Comparison of ENCODE assay signal across 16 cellular contexts in genomic region chr4:56324011-56324610, GRCh38.
A peak's percentile ranks its signal among the peaks of the same experiment; 100 is the strongest.
DNase-seq lines count a peak whose midpoint lies in the region; ATAC-seq and TF ChIP-seq lines count a peak whose summit lies in the region.
"Had no signal": no experiment of that assay in that cellular context is flagged by ENCODE, and none has a peak within 500 bp of the region (broad histone marks: within the 10 kb centered on the region; RNA-seq: fewer than 3 reads in every experiment).

No MANE protein-coding gene starts in this region.

- no peaks in the 10 kb centered on the region for H3K27me3 ChIP-seq in aorta (ENCODE audit: control insufficient read depth in 1 of 2, insufficient read depth in 2 of 2, low read length in 1 of 2)
- H3K27me3 ChIP-seq in mammary epithelial cell (ENCODE audit: insufficient read depth, low read length), result no peaks in the 10 kb centered on the region

- POLR2A ChIA-PET in OCI-LY7 (lab: Charles Lee), result no interaction called here

- H3K4me2 ChIP-seq in mammary epithelial cell (ENCODE audit: insufficient read depth, low read depth, low read length), result no peak overlapping the region
- no peak overlapping the region for H3K4me2 ChIP-seq in OCI-LY7 (ENCODE audit: low read length)
- H3K4me2 ChIP-seq: GM23338 had no signal

- peak overlapping the region; percentile 52 for H3K27ac Mint-ChIP-seq in progenitor cell of endocrine pancreas
- H3K27ac Mint-ChIP-seq: B cell; CD4-positive, alpha-beta T cell; GM23338 had no signal

- H3K36me3 ChIP-seq in aorta (ENCODE audit: control insufficient read depth in 1 of 2, insufficient read depth in 2 of 2, low read length in 1 of 2) (no peaks in the 10 kb centered on the region), mammary epithelial cell (ENCODE audit: insufficient read depth, low read length) (no peaks in the 10 kb centered on the region), OCI-LY7 (ENCODE audit: insufficient read depth, low read length) (peaks cover 21% of the 10 kb centered on the region; the same call in 1 of the 2 replicates)

- in situ Hi-C loops in mammary epithelial cell (cut with MboI; ENCODE audit: low sequenced_read_pairs in 2 of 2), result loop anchor here in 1 of 2 donors (25.0 kb wide), 1 partner anchor 362 kb away; no protein-coding TSS in a partner anchor

- no peaks in the 10 kb centered on the region for H3K27me3 Mint-ChIP-seq in progenitor cell of endocrine pancreas
- H3K27me3 Mint-ChIP-seq: B cell; CD4-positive, alpha-beta T cell had no signal

- no peak overlapping the region for H3K4me3 ChIP-seq in aorta (ENCODE audit: low read length in 2 of 2)
- H3K4me3 ChIP-seq in mammary epithelial cell (replicated peaks in 1 of 3; ENCODE audit: insufficient read depth in 1 of 3, low read depth in 2 of 3, low read length in 3 of 3), result no peak overlapping the region
- no peak overlapping the region for H3K4me3 ChIP-seq in OCI-LY7 (ENCODE audit: low read depth, low read length, poor library complexity, severe bottlenecking)
- H3K4me3 ChIP-seq: GM12878, GM23338 had no signal

- dilution Hi-C loops in mammary epithelial cell (cut with HindIII; ENCODE audit: low sequenced_read_pairs), result no loop called here

- H2AFZ ChIP-seq in mammary epithelial cell (ENCODE audit: low read depth, low read length) (no peak overlapping the region), OCI-LY7 (ENCODE audit: low read length) (no peak overlapping the region)
- H2AFZ ChIP-seq: GM23338 had no signal

- peaks cover 28% of the 10 kb centered on the region for H3K36me3 Mint-ChIP-seq in progenitor cell of endocrine pancreas (ENCODE audit: insufficient read depth)

- intact Hi-C loops in aorta (cut with DNase I) (no loop called here), mammary epithelial cell (cut with micrococcal nuclease) (no loop called here), OCI-LY7 (cut with micrococcal nuclease; ENCODE audit: unreplicated experiment) (no loop called here)

- TF ChIP-seq CTCF in progenitor cell of endocrine pancreas (IDR thresholded peaks at IDR 0.05; ENCODE audit: unreplicated experiment) (no peak), mammary epithelial cell (conservative IDR thresholded peaks at IDR 0.05 in 1 of 2, IDR thresholded peaks at IDR 0.05 in 1 of 2; ENCODE audit: extremely low read depth in 1 of 2, insufficient read depth in 1 of 2, low read depth in 1 of 2, low read length in 2 of 2) (no peak), OCI-LY7 (conservative IDR thresholded peaks at IDR 0.05; ENCODE audit: low read length) (no peak)

- WGBS in aorta, 2 donors, result 88 to 96% methylated on average over 8 of the region's 8 CpGs
- 60% methylated on average over 5 of the region's 8 CpGs for WGBS in mammary epithelial cell (ENCODE audit: low coverage, missing lambda C conversion rate)

- no peak overlapping the region for H3K4me3 Mint-ChIP-seq in progenitor cell of endocrine pancreas (ENCODE audit: low read depth)
- H3K4me3 Mint-ChIP-seq: B cell; CD4-positive, alpha-beta T cell; GM23338 had no signal

- no peak for ATAC-seq in aorta (ENCODE audit: low FRiP score)
- ATAC-seq: GM12878, GM23338 had no signal

- CTCF ChIA-PET in mammary epithelial cell (lab: Charles Lee; ENCODE audit: low non-redundant PET) (no interaction called here), OCI-LY7 (lab: Charles Lee; ENCODE audit: unreplicated experiment) (no interaction called here)

- H3K27ac ChIP-seq in angular gyrus (ENCODE audit: low read depth, low read length) (peak overlapping the region; percentile 60), cingulate gyrus (ENCODE audit: low read depth, low read length) (peak overlapping the region; percentile 77), aorta (ENCODE audit: low read depth in 1 of 2, low read length in 2 of 2) (no peak overlapping the region), mammary epithelial cell (ENCODE audit: insufficient read depth, low read depth, low read length) (no peak overlapping the region), OCI-LY7 (ENCODE audit: low read depth, low read length, poor library complexity, severe bottlenecking) (no peak overlapping the region)

- H3K9me3 ChIP-seq in aorta (ENCODE audit: control insufficient read depth, low read length) (no peaks in the 10 kb centered on the region), mammary epithelial cell (replicated peaks; ENCODE audit: insufficient read depth, low read length) (no peaks in the 10 kb centered on the region), OCI-LY7 (ENCODE audit: low read length) (no peaks in the 10 kb centered on the region)

- BruUV-seq in mammary epithelial cell (replicated peaks; lab: Mats Ljungman, UMichigan), result no TSS peak
- no TSS peak for BruUV-seq in OCI-LY7 (replicated peaks; lab: Mats Ljungman, UMichigan)

- H3K79me2 ChIP-seq in mammary epithelial cell (ENCODE audit: insufficient read depth, low read length), result no peaks in the 10 kb centered on the region
- H3K79me2 ChIP-seq in OCI-LY7 (ENCODE audit: insufficient read depth, low read depth, low read length), result no peaks in the 10 kb centered on the region

- H3K9me3 Mint-ChIP-seq in progenitor cell of endocrine pancreas (ENCODE audit: low read depth), result no peaks in the 10 kb centered on the region
- H3K9me3 Mint-ChIP-seq: CD4-positive, alpha-beta T cell; GM23338 had no signal

- DNase-seq in islet precursor cell (peak; percentile 43), progenitor cell of endocrine pancreas (ENCODE audit: low spot score, unreplicated experiment) (no peak), HCEC 1CT (no peak), aorta (no peak), mammary epithelial cell (no peak), OCI-LY7 (ENCODE audit: low spot score) (no peak)
- DNase-seq: 8988T; Calu3; CD4-positive, alpha-beta T cell; DMS 273 treated with DMSO at 0.1 percent for 48 hours; H7 had no signal

- H3K4me1 Mint-ChIP-seq in progenitor cell of endocrine pancreas (ENCODE audit: low read depth), result peaks cover 6% of the 10 kb centered on the region
- H3K4me1 Mint-ChIP-seq: B cell, GM23338 had no signal

- H3K9ac ChIP-seq in mammary epithelial cell (ENCODE audit: insufficient read depth, low read length), result no peak overlapping the region

- H4K20me1 ChIP-seq in mammary epithelial cell (ENCODE audit: insufficient read depth, low read length), result no peaks in the 10 kb centered on the region
- H4K20me1 ChIP-seq in OCI-LY7 (ENCODE audit: insufficient read depth, low read length), result no peaks in the 10 kb centered on the region

- no peaks in the 10 kb centered on the region for H3K9me2 ChIP-seq in OCI-LY7 (ENCODE audit: insufficient read depth, low read length)

- H3K4me1 ChIP-seq in aorta (ENCODE audit: control insufficient read depth in 1 of 2, insufficient read depth in 2 of 2, low read length in 2 of 2), result no peaks in the 10 kb centered on the region
- H3K4me1 ChIP-seq in mammary epithelial cell (ENCODE audit: insufficient read depth, low read length), result no peaks in the 10 kb centered on the region
- H3K4me1 ChIP-seq in OCI-LY7 (ENCODE audit: insufficient read depth, low read length, poor library complexity, severe bottlenecking), result no peaks in the 10 kb centered on the region

Comparison
In these comparisons a context has a peak if more than half of its experiments do, and no peak if none do; other contexts are left out.
1. H3K27ac ChIP-seq: peak in angular gyrus (single experiment) and cingulate gyrus (single experiment); none in aorta (0 of 2), mammary epithelial cell (single experiment) and OCI-LY7 (single experiment).